8 cellular contexts compared by ENCODE assay signal in the genomic region with DNA sequence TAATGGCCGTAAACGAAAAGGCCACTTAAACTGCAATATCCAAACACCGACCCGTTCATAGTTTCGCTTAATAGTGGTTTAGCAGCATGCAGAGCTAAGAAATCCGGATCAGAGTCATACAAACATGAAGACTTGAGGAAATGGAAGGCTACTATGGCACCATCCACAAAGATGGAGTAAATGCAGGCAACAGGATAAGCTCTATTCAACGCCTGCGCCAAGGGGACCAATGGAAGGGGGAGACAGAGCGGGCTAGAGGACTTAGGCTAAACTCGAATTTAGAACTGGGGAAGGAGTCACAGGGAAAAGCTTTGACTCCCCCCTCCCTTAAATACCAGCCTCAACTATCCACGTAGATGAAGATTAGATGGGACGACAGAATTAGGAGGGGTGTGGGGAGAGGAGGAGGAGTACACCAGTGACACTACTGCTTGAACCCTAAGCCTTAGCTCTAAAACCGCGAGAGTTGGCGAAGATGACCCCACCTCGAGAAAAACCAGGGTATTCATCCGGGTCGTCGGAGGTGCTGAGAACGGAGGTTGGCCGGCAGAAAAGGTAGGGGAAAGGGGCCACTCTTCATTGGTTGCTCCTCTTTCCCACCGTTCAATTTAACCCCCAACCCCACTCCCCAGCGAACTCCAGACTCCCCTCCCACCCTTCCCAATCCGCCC. TPM values are rescaled to one million over a fixed set of nuclear protein-coding genes. Genes with fewer than 3 reads are reported as not detected.
A peak's percentile ranks its signal among the peaks of the same experiment; 100 is the strongest.
DNase-seq lines count a peak whose midpoint lies in the region; ATAC-seq and TF ChIP-seq lines count a peak whose summit lies in the region.

No MANE protein-coding gene starts in this region.

- H4K8ac ChIP-seq in trophoblast cell (ENCODE audit: low read depth, low read length): peak overlapping the region; percentile 89

- H2AFZ ChIP-seq in trophoblast cell (ENCODE audit: insufficient read depth, low read length, poor library complexity): peak overlapping the region; percentile 79

- H3K27ac ChIP-seq in AG04450 (ENCODE audit: low read depth, low read length) (peak overlapping the region; percentile 94), trophoblast cell (ENCODE audit: low read depth, low read length) (peak overlapping the region; percentile 97)

- peaks cover 10% of the 10 kb centered on the region for H3K79me1 ChIP-seq in trophoblast cell (ENCODE audit: low read length)

- H4K91ac ChIP-seq in trophoblast cell (ENCODE audit: low read depth, low read length): peak overlapping the region; percentile 90

- WGBS in trophoblast cell (ENCODE audit: extremely low coverage, insufficient coverage, insufficient read length): no CpG with 5 or more reads among the region's 24 CpGs

- no peaks in the 10 kb centered on the region for H3K9me3 Mint-ChIP-seq in activated T-cell treated with anti-CD3 and anti-CD28 coated beads, Interleukin-2, amount 50 U/mL, for 24 hours

- peaks cover 20% of the 10 kb centered on the region for H3K27me3 Mint-ChIP-seq in activated T-cell treated with anti-CD3 and anti-CD28 coated beads, Interleukin-2, amount 50 U/mL, for 24 hours

- H3K36me3 ChIP-seq in trophoblast cell (ENCODE audit: control insufficient read depth in 1 of 2, insufficient read depth in 2 of 2, low read length in 2 of 2): peaks cover 2 to 7% of the 10 kb centered on the region in 2 experiments

- H3K14ac ChIP-seq in trophoblast cell (ENCODE audit: low read length): peak overlapping the region; percentile 89

- POLR2A ChIA-PET in AG04450 (lab: Yijun Ruan, JAX): interaction anchor here (1.2 to 2.5 kb wide), 3 partner anchors 28 to 361 kb away, joined by 3 to 26 read pairs (median 3); partner anchors contain the start of gene PHF8

- peaks cover 74% of the 10 kb centered on the region for H3K36me3 Mint-ChIP-seq in activated T-cell treated with anti-CD3 and anti-CD28 coated beads, Interleukin-2, amount 50 U/mL, for 24 hours (ENCODE audit: low read depth)

- no peak for TF ChIP-seq CTCF in AG04450 (IDR thresholded peaks at IDR 0.05; ENCODE audit: low read depth, low read length)
- TF ChIP-seq CTCF in fibroblast of villous mesenchyme (IDR thresholded peaks at IDR 0.05; ENCODE audit: insufficient read depth, low read depth, low read length): no peak

- no peak overlapping the region for H3K23ac ChIP-seq in trophoblast cell (ENCODE audit: low read length)

- DNase-seq in AG04450 (ENCODE audit: low read depth, low spot score): no peak
- peak; percentile 6 for DNase-seq in NCI-H774 (lab: John Stamatoyannopoulos, UW)
- DNase-seq in activated T-cell treated with anti-CD3 and anti-CD28 coated beads, Interleukin-2, amount 50 U/mL, for 24 hours: no peak
- DNase-seq in fibroblast of villous mesenchyme (ENCODE audit: low read depth): peak; percentile 66
- DNase-seq in trophoblast cell: peak; percentile 48 to 57
- DNase-seq in GOT3 (lab: John Stamatoyannopoulos, UW): no peak

- no peak for ATAC-seq in HG03135 (IDR thresholded peaks at IDR 0.05; ENCODE audit: unreplicated experiment)

- no peak overlapping the region for H2AK5ac ChIP-seq in trophoblast cell (ENCODE audit: low read length)

- H3K4me3 ChIP-seq in AG04450 (ENCODE audit: low read depth, low read length) (peak overlapping the region; percentile 80), fibroblast of villous mesenchyme (ENCODE audit: low read depth, low read length) (peak overlapping the region; percentile 78), trophoblast cell (ENCODE audit: low read depth, low read length) (peak overlapping the region; percentile 96)

- peak overlapping the region; percentile 84 for H3K4me3 Mint-ChIP-seq in activated T-cell treated with anti-CD3 and anti-CD28 coated beads, Interleukin-2, amount 50 U/mL, for 24 hours

- H3K4me1 Mint-ChIP-seq in activated T-cell treated with anti-CD3 and anti-CD28 coated beads, Interleukin-2, amount 50 U/mL, for 24 hours (ENCODE audit: low read depth): peaks cover 37% of the 10 kb centered on the region

- H3K4ac ChIP-seq in trophoblast cell (ENCODE audit: low read depth, low read length): peak overlapping the region; percentile 89

- peak; percentile 27 for TF ChIP-seq POLR2A in GM19099 (IDR thresholded peaks at IDR 0.05; ENCODE audit: extremely low read depth, insufficient read length, low read depth)

- H3K9ac ChIP-seq in trophoblast cell (ENCODE audit: low read length): peak overlapping the region; percentile 100

- H3K9me3 ChIP-seq in AG04450 (ENCODE audit: control insufficient read depth, insufficient read depth, low read length) (no peaks in the 10 kb centered on the region), trophoblast cell (ENCODE audit: insufficient read depth, low read depth, low read length) (no peaks in the 10 kb centered on the region)

- peak overlapping the region; percentile 98 for H3K27ac Mint-ChIP-seq in activated T-cell treated with anti-CD3 and anti-CD28 coated beads, Interleukin-2, amount 50 U/mL, for 24 hours

- H2BK120ac ChIP-seq in trophoblast cell (ENCODE audit: insufficient read depth, low read length, poor library complexity): no peak overlapping the region

- CTCF ChIA-PET in AG04450 (lab: Charles Lee): no interaction called here

- H4K12ac ChIP-seq in trophoblast cell (ENCODE audit: low read depth, low read length): no peak overlapping the region

- no peaks in the 10 kb centered on the region for H3K27me3 ChIP-seq in AG04450 (ENCODE audit: control insufficient read depth, insufficient read depth, low read length)
- no peaks in the 10 kb centered on the region for H3K27me3 ChIP-seq in trophoblast cell (ENCODE audit: insufficient read depth, low read length)

- H3K18ac ChIP-seq in trophoblast cell (ENCODE audit: low read length): peak overlapping the region; percentile 80

- H3K4me2 ChIP-seq in trophoblast cell (ENCODE audit: low read length): peak overlapping the region; percentile 89

- peaks cover 14% of the 10 kb centered on the region for H3K79me2 ChIP-seq in trophoblast cell (ENCODE audit: control insufficient read depth, insufficient read depth, low read length, poor library complexity)

- no peaks in the 10 kb centered on the region for H3K4me1 ChIP-seq in trophoblast cell (ENCODE audit: control insufficient read depth in 1 of 2, insufficient read depth in 2 of 2, low read length in 2 of 2)

- H2BK12ac ChIP-seq in trophoblast cell (ENCODE audit: low read length): no peak overlapping the region

- peak overlapping the region; percentile 85 for H2BK5ac ChIP-seq in trophoblast cell (ENCODE audit: low read depth, low read length, poor library complexity)

RNA-seq across cellular contexts. Expression of gene HUWE1, which starts 3.5 kb away (rescaled TPM):
- 73.9 and 76.1 TPM in 2 replicates for polyA plus RNA-seq in AG04450 (2011; rRNA removed)
- 257 and 301 TPM in 2 replicates for polyA minus RNA-seq in AG04450 (2011; rRNA and poly(A)+ RNA removed)
- 142 and 167 TPM in 2 replicates for total RNA-seq in fibroblast of villous mesenchyme
- 57.3 and 60.9 TPM in 2 replicates for polyA plus RNA-seq in trophoblast cell (2013)

Comparison
In these comparisons a context has a peak if more than half of its experiments do, and no peak if none do; other contexts are left out.
1. DNase-seq: peak in NCI-H774 (single experiment), fibroblast of villous mesenchyme (single experiment) and trophoblast cell (2 of 2); none in AG04450 (single experiment), activated T-cell treated with anti-CD3 and anti-CD28 coated beads, Interleukin-2, amount 50 U/mL, for 24 hours (single experiment) and GOT3 (single experiment).
2. Peak in every context shown above with its lines, with median percentiles within 50 percentile points of each other: H3K4me3 ChIP-seq.